In genomic region chr5:56405116-56405515, GRCh38 we compare ENCODE assay signal across 28 cellular contexts.
A peak's percentile ranks its signal among the peaks of the same experiment; 100 is the strongest.
DNase-seq lines count a peak whose midpoint lies in the region; ATAC-seq and TF ChIP-seq lines count a peak whose summit lies in the region.
"Had no signal": no experiment of that assay in that cellular context is flagged by ENCODE, and none has a peak within 500 bp of the region (broad histone marks: within the 10 kb centered on the region; RNA-seq: fewer than 3 reads in every experiment).

No MANE protein-coding gene starts in this region.

- H3K27ac Mint-ChIP-seq in HFFc6: no peak overlapping the region
- H3K27ac Mint-ChIP-seq: activated CD4-positive, alpha-beta T cell treated with anti-CD3 and anti-CD28 coated beads, Interleukin-2, amount 10 ng/mL, durations not matched to agents 24 days and 14 days had no signal

- H4K8ac ChIP-seq in mesendoderm (ENCODE audit: low read depth, low read length): no peak overlapping the region

- TF ChIP-seq CTCF in body of pancreas (IDR thresholded peaks at IDR 0.05): no peak
- no peak for TF ChIP-seq CTCF in retinal pigment epithelial cell (conservative IDR thresholded peaks at IDR 0.05; ENCODE audit: low read depth, low read length)
- no peak for TF ChIP-seq CTCF in HFFc6 (IDR thresholded peaks at IDR 0.05)

- H4K5ac ChIP-seq in mesendoderm (ENCODE audit: low read length): no peak overlapping the region

- H3K18ac ChIP-seq in mesendoderm (ENCODE audit: low read length): no peak overlapping the region

- H3K4me1 ChIP-seq in HAP-1: peaks cover 50% of the 10 kb centered on the region
- H3K4me1 ChIP-seq in body of pancreas: peaks cover 72% of the 10 kb centered on the region
- H3K4me1 ChIP-seq in mesendoderm (ENCODE audit: control insufficient read depth, low read depth, low read length): no peaks in the 10 kb centered on the region
- H3K4me1 ChIP-seq: gastroesophageal sphincter, psoas muscle, uterus had no signal

- no peak for ATAC-seq in body of pancreas
- ATAC-seq: gastroesophageal sphincter; HepG2; psoas muscle; stimulated activated naive CD8-positive, alpha-beta T cell treated with anti-CD3 and anti-CD28 coated beads, Interleukin-15, Interleukin-2, amounts not matched to agents 100 U/mL and 50 U/mL, for 24 hours had no signal

- no peak for TF ChIP-seq POLR2A in body of pancreas (IDR thresholded peaks at IDR 0.05)

- no peaks in the 10 kb centered on the region for H3K79me2 ChIP-seq in mesendoderm (ENCODE audit: control insufficient read depth, insufficient read depth, low read length)

- no peak overlapping the region for H3K4ac ChIP-seq in mesendoderm (ENCODE audit: low read depth, low read length)

- H3K4me2 ChIP-seq in mesendoderm (ENCODE audit: low read length): no peak overlapping the region

- intact Hi-C loops in body of pancreas (cut with DNase I): no loop called here

- no peak overlapping the region for H2BK5ac ChIP-seq in mesendoderm (ENCODE audit: low read length)

- no peak overlapping the region for H3K4me3 Mint-ChIP-seq in HFFc6
- H3K4me3 Mint-ChIP-seq: activated CD4-positive, alpha-beta T cell treated with anti-CD3 and anti-CD28 coated beads, Interleukin-2, amount 10 ng/mL, durations not matched to agents 24 days and 14 days had no signal

- H3K4me3 ChIP-seq in HAP-1 (no peak overlapping the region), body of pancreas (no peak overlapping the region), mesendoderm (ENCODE audit: low read length) (no peak overlapping the region), retinal pigment epithelial cell (ENCODE audit: low read length) (no peak overlapping the region)
- H3K4me3 ChIP-seq: gastroesophageal sphincter, psoas muscle, thoracic aorta, uterus had no signal

- H3K36me3 ChIP-seq in HAP-1 (replicated peaks) (no peaks in the 10 kb centered on the region), body of pancreas (replicated peaks in 1 of 2; ENCODE audit: insufficient read depth in 1 of 2, low read depth in 2 of 2) (no peaks in the 10 kb centered on the region), mesendoderm (ENCODE audit: control insufficient read depth, insufficient read depth, low read length) (no peaks in the 10 kb centered on the region)
- H3K36me3 ChIP-seq: gastroesophageal sphincter, thoracic aorta, uterus had no signal

- in situ Hi-C loops in HAP-1 (cut with MboI; ENCODE audit: low sequenced_read_pairs): no loop called here

- H3K23ac ChIP-seq in mesendoderm (ENCODE audit: low read length): no peak overlapping the region

- DNase-seq in HAP-1 (ENCODE audit: low spot score in 2 of 2) (peak; percentile 70 to 72), body of pancreas (peak in 1 of 4 donors; percentile 19), mesendoderm (peak; percentile 91), retinal pigment epithelial cell (ENCODE audit: low read depth) (peak; percentile 58), NOMO-1 treated with DMSO at 0.1 percent for 48 hours (lab: John Stamatoyannopoulos, UW; ENCODE audit: unreplicated experiment) (no peak), NCI-H226 (no peak), HFFc6 (no peak)
- DNase-seq: activated CD4-positive, alpha-beta T cell treated with anti-CD3 and anti-CD28 coated beads, Interleukin-2, amount 10 ng/mL, durations not matched to agents 24 days and 14 days; activated gamma-delta T cell; activated T-cell treated with anti-CD3 and anti-CD28 coated beads, Interleukin-2, amount 50 U/mL, for 1 hour; cerebellar nuclear complex; DMS153; H7; Kasumi-1; MV-4-11; NCI-H1694; NCI-H2171; NK-92 treated with Interleukin-12 subunit alpha and Interleukin-12 subunit beta, amount 100 ng/mL, for 24 hours; psoas muscle; SIG-M5; stimulated activated naive CD8-positive, alpha-beta T cell treated with anti-CD3 and anti-CD28 coated beads, Interleukin-15, Interleukin-2, amounts not matched to agents 100 U/mL and 50 U/mL, for 24 hours; SW 1271; T-helper 9 cell; uterus had no signal

- H3K27me3 ChIP-seq in HAP-1 (ENCODE audit: low read depth): no peaks in the 10 kb centered on the region
- H3K27me3 ChIP-seq in body of pancreas: no peaks in the 10 kb centered on the region
- H3K27me3 ChIP-seq in mesendoderm (ENCODE audit: insufficient read depth, low read length, poor library complexity): no peaks in the 10 kb centered on the region
- H3K27me3 ChIP-seq: gastroesophageal sphincter, uterus had no signal

- H3K9me3 ChIP-seq in HAP-1 (no peaks in the 10 kb centered on the region), body of pancreas (no peaks in the 10 kb centered on the region)
- H3K9me3 ChIP-seq: gastroesophageal sphincter, psoas muscle, thoracic aorta, uterus had no signal

- H3K4me1 Mint-ChIP-seq in HFFc6 (ENCODE audit: low read depth): peaks cover 12% of the 10 kb centered on the region
- H3K4me1 Mint-ChIP-seq: activated CD4-positive, alpha-beta T cell treated with anti-CD3 and anti-CD28 coated beads, Interleukin-2, amount 10 ng/mL, durations not matched to agents 24 days and 14 days had no signal

- no peaks in the 10 kb centered on the region for H3K36me3 Mint-ChIP-seq in HFFc6 (ENCODE audit: low read depth)

- no peak overlapping the region for H2BK15ac ChIP-seq in mesendoderm (replicated peaks; ENCODE audit: low read depth)

- H3K27me3 Mint-ChIP-seq in HFFc6 (ENCODE audit: insufficient read depth): peaks cover 4% of the 10 kb centered on the region

- H2BK120ac ChIP-seq in mesendoderm (ENCODE audit: low read depth, low read length): no peak overlapping the region

- H3K9me3 Mint-ChIP-seq in HFFc6: no peaks in the 10 kb centered on the region

- H2AK5ac ChIP-seq in mesendoderm (ENCODE audit: low read length): no peak overlapping the region

- H3K79me1 ChIP-seq in mesendoderm (ENCODE audit: low read length): no peaks in the 10 kb centered on the region

- H3K56ac ChIP-seq in mesendoderm (ENCODE audit: low read length): peak overlapping the region; percentile 7

- 17 to 33% methylated on average over 3 of the region's 3 CpGs for WGBS in body of pancreas, 2 donors
- no CpG with 5 or more reads among the region's 3 CpGs for WGBS in mesendoderm (ENCODE audit: extremely low coverage, insufficient coverage, low lambda C conversion rate)

- H3K27ac ChIP-seq in body of pancreas: peak overlapping the region in 3 of 4 donors; percentile 52 to 72 (median 71)
- H3K27ac ChIP-seq in mesendoderm (ENCODE audit: low read depth, low read length): no peak overlapping the region
- H3K27ac ChIP-seq: gastroesophageal sphincter, psoas muscle, thoracic aorta, uterus, VCaP had no signal

- no peak overlapping the region for H3K9ac ChIP-seq in mesendoderm (ENCODE audit: low read length)

Comparison
In these comparisons a context has a peak if more than half of its experiments do, and no peak if none do; other contexts are left out.
1. DNase-seq: peak in HAP-1 (2 of 2), mesendoderm (single experiment) and retinal pigment epithelial cell (single experiment); none in NOMO-1 treated with DMSO at 0.1 percent for 48 hours (single experiment), NCI-H226 (single experiment) and HFFc6 (single experiment).